15 cellular contexts compared by ENCODE assay signal in genomic region chr18:80193701-80194100, GRCh38.
"Had no signal": no experiment of that assay in that cellular context is flagged by ENCODE, and none has a peak within 500 bp of the region (broad histone marks: within the 10 kb centered on the region; RNA-seq: fewer than 3 reads in every experiment).

No MANE protein-coding gene starts in this region.

- H3K36me3 Mint-ChIP-seq: activated naive CD8-positive, alpha-beta T cell; stimulated activated memory B cell treated with anti-CD40 and anti-IgM and Interleukin-4, amounts not matched to agents 10 μg/mL and 1 μg/mL and 100 μg/mL, for 72 hours had no signal

- H3K27ac Mint-ChIP-seq: activated CD4-positive, alpha-beta T cell treated with anti-CD3 and anti-CD28 coated beads, Interleukin-2, amount 10 ng/mL, durations not matched to agents 7 days and 5 days; activated CD8-positive, alpha-beta T cell treated with anti-CD3 and anti-CD28 coated beads, Interleukin-2, amount 10 ng/mL, durations not matched to agents 7 days and 5 days; activated naive CD8-positive, alpha-beta T cell; activated T-helper 1 cell treated with anti-CD3 and anti-CD28 coated beads, Interleukin-12 subunit alpha, Interleukin-12 subunit beta, Interleukin-2, Interleukin-4 antibody, amounts not matched to agents 30 ng/mL and 10 ng/mL and 1 ng/mL, durations not matched to agents 14 hours and 24 hours and 36 hours; neural progenitor cell; stimulated activated memory B cell treated with anti-CD40 and anti-IgM and Interleukin-4, amounts not matched to agents 10 μg/mL and 1 μg/mL and 100 μg/mL, for 72 hours; T-helper 1 cell treated with Interleukin-12 subunit alpha and Interleukin-12 subunit beta and Interleukin-4 antibody, amounts not matched to agents 30 μg/mL and 1 μg/mL, for 36 hours had no signal

- H3K27me3 ChIP-seq: neural progenitor cell, ovary, sigmoid colon had no signal

- H3K9me3 ChIP-seq: left lung, ovary, psoas muscle, sigmoid colon, thoracic aorta had no signal

- H3K4me3 Mint-ChIP-seq: activated CD4-positive, alpha-beta T cell treated with anti-CD3 and anti-CD28 coated beads, Interleukin-2, amount 10 ng/mL, durations not matched to agents 7 days and 5 days; activated CD8-positive, alpha-beta T cell treated with anti-CD3 and anti-CD28 coated beads, Interleukin-2, amount 10 ng/mL, durations not matched to agents 7 days and 5 days; activated naive CD8-positive, alpha-beta T cell; activated T-helper 1 cell treated with anti-CD3 and anti-CD28 coated beads, Interleukin-12 subunit alpha, Interleukin-12 subunit beta, Interleukin-2, Interleukin-4 antibody, amounts not matched to agents 30 ng/mL and 10 ng/mL and 1 ng/mL, durations not matched to agents 14 hours and 24 hours and 36 hours; neural progenitor cell; stimulated activated memory B cell treated with anti-CD40 and anti-IgM and Interleukin-4, amounts not matched to agents 10 μg/mL and 1 μg/mL and 100 μg/mL, for 72 hours; T-helper 1 cell treated with Interleukin-12 subunit alpha and Interleukin-12 subunit beta and Interleukin-4 antibody, amounts not matched to agents 30 μg/mL and 1 μg/mL, for 36 hours had no signal

- H3K4me1 ChIP-seq: left lung, psoas muscle, sigmoid colon had no signal

- H3K36me3 ChIP-seq: left lung, neural progenitor cell, ovary, sigmoid colon, thoracic aorta had no signal

- H3K27ac ChIP-seq: left lung, neural progenitor cell, ovary, psoas muscle, sigmoid colon, thoracic aorta had no signal

- H3K9me3 Mint-ChIP-seq: activated CD4-positive, alpha-beta T cell treated with anti-CD3 and anti-CD28 coated beads, Interleukin-2, amount 10 ng/mL, durations not matched to agents 7 days and 5 days; activated T-helper 1 cell treated with anti-CD3 and anti-CD28 coated beads, Interleukin-12 subunit alpha, Interleukin-12 subunit beta, Interleukin-2, Interleukin-4 antibody, amounts not matched to agents 30 ng/mL and 10 ng/mL and 1 ng/mL, durations not matched to agents 14 hours and 24 hours and 36 hours; neural progenitor cell; stimulated activated memory B cell treated with anti-CD40 and anti-IgM and Interleukin-4, amounts not matched to agents 10 μg/mL and 1 μg/mL and 100 μg/mL, for 72 hours; T-helper 1 cell treated with Interleukin-12 subunit alpha and Interleukin-12 subunit beta and Interleukin-4 antibody, amounts not matched to agents 30 μg/mL and 1 μg/mL, for 36 hours had no signal

- DNase-seq: activated CD4-positive, alpha-beta T cell treated with anti-CD3 and anti-CD28 coated beads, Interleukin-2, amount 10 ng/mL, durations not matched to agents 7 days and 5 days; activated CD8-positive, alpha-beta T cell treated with anti-CD3 and anti-CD28 coated beads, Interleukin-2, amount 10 ng/mL, durations not matched to agents 7 days and 5 days; amniotic stem cell; kidney; ovary; psoas muscle; sigmoid colon; stimulated activated CD4-positive, alpha-beta T cell treated with anti-CD3 and anti-CD28 coated beads, Interleukin-4, amount 100 ng/mL, for 4 hours had no signal

- H3K4me1 Mint-ChIP-seq: activated CD4-positive, alpha-beta T cell treated with anti-CD3 and anti-CD28 coated beads, Interleukin-2, amount 10 ng/mL, durations not matched to agents 7 days and 5 days had no signal

- H3K4me3 ChIP-seq: left lung, neural progenitor cell, ovary, psoas muscle, sigmoid colon, thoracic aorta had no signal
